Comparison of ENCODE assay signal across 8 cellular contexts in genomic region chr6:33787336-33787953, GRCh38. TPM values are rescaled to one million over a fixed set of nuclear protein-coding genes. Genes with fewer than 3 reads are reported as not detected.
DNase-seq lines count a peak whose midpoint lies in the region; ATAC-seq, FAIRE-seq and TF ChIP-seq lines count a peak whose summit lies in the region.

No MANE protein-coding gene starts in this region.

- H3K4ac ChIP-seq in mesenchymal stem cell (ENCODE audit: low read depth in 1 of 2, low read length in 2 of 2): no peak overlapping the region

- H3K4me3 ChIP-seq in A549 (peak overlapping the region; percentile 91), body of pancreas (peak overlapping the region in 1 of 2 donors; percentile 83), mesenchymal stem cell (ENCODE audit: insufficient read depth in 1 of 2, low read depth in 1 of 2, low read length in 2 of 2) (peak overlapping the region; percentile 84 to 93)

- 66% methylated on average over 7 of the region's 7 CpGs for WGBS in A549 (ENCODE audit: missing lambda C conversion rate)
- WGBS in body of pancreas, 2 donors: 14 to 23% methylated on average over 6 to 7 of the region's 7 CpGs
- 58% methylated on average over 5 of the region's 7 CpGs for WGBS in mesenchymal stem cell

- no peak for ATAC-seq in A549
- ATAC-seq in body of pancreas: no peak
- no peak for ATAC-seq in HG03432 (IDR thresholded peaks at IDR 0.05; ENCODE audit: unreplicated experiment)
- no peak for ATAC-seq in GM21381 (IDR thresholded peaks at IDR 0.05; ENCODE audit: unreplicated experiment)
- ATAC-seq in GM21723 (IDR thresholded peaks at IDR 0.05; ENCODE audit: unreplicated experiment): no peak

- intact Hi-C loops in body of pancreas (cut with DNase I): no loop called here

- peaks cover 28% of the 10 kb centered on the region for H3K79me1 ChIP-seq in mesenchymal stem cell (replicated peaks; ENCODE audit: low read length, poor library complexity, severe bottlenecking)

- POLR2A ChIA-PET in A549 (lab: Yijun Ruan, JAX): interaction anchor here (2.0 kb wide), 1 partner anchor 53 kb away, joined by 9 read pairs; no protein-coding TSS in a partner anchor

- no peak for DNase-seq in A549 (ENCODE audit: low read depth in 1 of 2, low spot score in 1 of 2)
- peak; percentile 27 for DNase-seq in HPDE6-E6E7 (ENCODE audit: extremely low spot score)
- DNase-seq in body of pancreas: no peak
- DNase-seq in mesenchymal stem cell: peak; percentile 42
- DNase-seq in NCI-H1048 (lab: John Stamatoyannopoulos, UW): no peak

- H2AFZ ChIP-seq in mesenchymal stem cell (ENCODE audit: low read depth, low read length): no peak overlapping the region

- TF ChIP-seq POLR2A in A549 (IDR thresholded peaks at IDR 0.05; ENCODE audit: low read length): no peak
- no peak for TF ChIP-seq POLR2A in body of pancreas (IDR thresholded peaks at IDR 0.05)

- H2BK5ac ChIP-seq in mesenchymal stem cell (ENCODE audit: low read depth, low read length, poor library complexity, severe bottlenecking): peak overlapping the region; percentile 31

- CTCF ChIA-PET in A549 (lab: Yijun Ruan, JAX): interaction anchor here (1.1 to 3.6 kb wide), 7 partner anchors 10 to 376 kb away, joined by 3 to 16 read pairs (median 4); no protein-coding TSS in a partner anchor

- peak overlapping the region; percentile 94 for H3K9ac ChIP-seq in mesenchymal stem cell (ENCODE audit: low read length)

- H3K9me3 ChIP-seq in A549: no peaks in the 10 kb centered on the region
- no peaks in the 10 kb centered on the region for H3K9me3 ChIP-seq in body of pancreas
- H3K9me3 ChIP-seq in mesenchymal stem cell (ENCODE audit: control insufficient read depth, low read length): no peaks in the 10 kb centered on the region

- H3K18ac ChIP-seq in mesenchymal stem cell (ENCODE audit: low read depth in 1 of 2, low read length in 2 of 2): peak overlapping the region in 1 of 2 experiments; percentile 99

- H3K14ac ChIP-seq in mesenchymal stem cell (ENCODE audit: low read length in 2 of 2): no peak overlapping the region

- H3K4me2 ChIP-seq in A549 (peak overlapping the region; percentile 90), mesenchymal stem cell (ENCODE audit: low read length, poor library complexity, severe bottlenecking) (peak overlapping the region; percentile 66)

- peaks cover 24% of the 10 kb centered on the region for H3K4me1 ChIP-seq in A549
- peaks cover 38% of the 10 kb centered on the region for H3K4me1 ChIP-seq in body of pancreas
- H3K4me1 ChIP-seq in mesenchymal stem cell (ENCODE audit: control insufficient read depth, insufficient read depth, low read depth, low read length): peaks cover 29% of the 10 kb centered on the region

- H2BK12ac ChIP-seq in mesenchymal stem cell (ENCODE audit: low read length in 2 of 2): no peak overlapping the region

- H3K27ac ChIP-seq in A549: peak overlapping the region; percentile 94 to 99
- peak overlapping the region in 3 of 4 donors; percentile 86 to 94 (median 91) for H3K27ac ChIP-seq in body of pancreas
- H3K27ac ChIP-seq in mesenchymal stem cell (ENCODE audit: low read length, poor library complexity, severe bottlenecking): peak overlapping the region; percentile 71

- FAIRE-seq in A549 (lab: Jason Lieb, UNC): no peak

- H2BK15ac ChIP-seq in mesenchymal stem cell (ENCODE audit: low read depth, poor library complexity, severe bottlenecking): no peak overlapping the region

- no peak for TF ChIP-seq RAD21 in A549 (conservative IDR thresholded peaks at IDR 0.05 in 1 of 2, IDR thresholded peaks at IDR 0.05 in 1 of 2)

- H4K91ac ChIP-seq in mesenchymal stem cell (ENCODE audit: low read length): no peak overlapping the region

- H3K23ac ChIP-seq in mesenchymal stem cell (ENCODE audit: low read length in 2 of 2): no peak overlapping the region

- H3K27me3 ChIP-seq in body of pancreas (no peaks in the 10 kb centered on the region), mesenchymal stem cell (ENCODE audit: control insufficient read depth in 1 of 2, insufficient read depth in 1 of 2, low read length in 2 of 2) (peaks cover 0 to under 1% of the 10 kb centered on the region in 2 experiments)

- H3K36me3 ChIP-seq in body of pancreas (replicated peaks in 1 of 2; ENCODE audit: insufficient read depth in 1 of 2, low read depth in 2 of 2) (peaks cover 8 to 15% of the 10 kb centered on the region in 2 donors), mesenchymal stem cell (ENCODE audit: control insufficient read depth in 1 of 2, insufficient read depth in 2 of 2, low read depth in 1 of 2, low read length in 2 of 2) (peaks cover 30 to 35% of the 10 kb centered on the region in 2 experiments)

- TF ChIP-seq EP300 in A549 (IDR thresholded peaks at IDR 0.05): no peak

- no peak overlapping the region for H2BK120ac ChIP-seq in mesenchymal stem cell (ENCODE audit: low read depth, low read length)

- TF ChIP-seq CTCF in A549 (IDR thresholded peaks at IDR 0.05): no peak
- no peak for TF ChIP-seq CTCF in body of pancreas (IDR thresholded peaks at IDR 0.05)

- no peak overlapping the region for H4K8ac ChIP-seq in mesenchymal stem cell (ENCODE audit: low read length)

- H2AK5ac ChIP-seq in mesenchymal stem cell (ENCODE audit: low read length, severe bottlenecking): peak overlapping the region; percentile 13

TF ChIP-seq in A549, 52 proteins besides CTCF, POLR2A, EP300 and RAD21 (continues in another document):
- TF ChIP-seq KDM5A (IDR thresholded peaks at IDR 0.05): no peak
- no peak for TF ChIP-seq USF2 (IDR thresholded peaks at IDR 0.05)
- no peak for TF ChIP-seq HMGXB4 (CRISPR knock-in tag; IDR thresholded peaks at IDR 0.05; ENCODE audit: borderline replicate concordance)
- no peak for TF ChIP-seq FOSB (CRISPR knock-in tag; IDR thresholded peaks at IDR 0.05)
- no peak for TF ChIP-seq E2F6 (IDR thresholded peaks at IDR 0.05; ENCODE audit: borderline replicate concordance, low read depth)
- no peak for TF ChIP-seq MAX (IDR thresholded peaks at IDR 0.05)

RNA-seq across cellular contexts. Expression of gene LEMD2, which starts 1.5 kb away (rescaled TPM):
- polyA plus RNA-seq in A549 (2011; rRNA removed) (43.2 and 53.0 TPM in 2 replicates), A549 (2017; fragmentation: RNase III; extraction: RNeasy Plus Mini Kit Qiagen cat#74134 plus additional on column Dnase treatment) (44.1 to 48.8 TPM (median 48.3 TPM) in 3 replicates)
- 32.8 and 35.7 TPM in 2 replicates for polyA plus RNA-seq in A549 (2012; cell fraction: cytosol; rRNA removed)
- 64.8 and 72.6 TPM in 2 replicates for polyA plus RNA-seq in A549 (2012; cell fraction: nucleus; rRNA removed)
- polyA minus RNA-seq in A549 (2011; rRNA and poly(A)+ RNA removed): 40.6 and 49.4 TPM in 2 replicates
- total RNA-seq in body of pancreas: 10 to 100 TPM; 32.7 to 48.8 TPM
- polyA plus RNA-seq in mesenchymal stem cell (2013, experiment 1 of 2): 37.2 TPM
- 35.9 TPM for polyA plus RNA-seq in mesenchymal stem cell (2013, experiment 2 of 2)

RNA-seq across cellular contexts. Expression of gene MLN, which starts 16.4 kb away (rescaled TPM):
- polyA plus RNA-seq in A549 (2011; rRNA removed) (not detected in 2 replicates), A549 (2017; fragmentation: RNase III; extraction: RNeasy Plus Mini Kit Qiagen cat#74134 plus additional on column Dnase treatment) (not detected in 3 replicates)
- not detected in 2 replicates for polyA plus RNA-seq in A549 (2012; cell fraction: cytosol; rRNA removed)
- not detected in 2 replicates for polyA plus RNA-seq in A549 (2012; cell fraction: nucleus; rRNA removed)
- not detected in 2 replicates for polyA minus RNA-seq in A549 (2011; rRNA and poly(A)+ RNA removed)
- total RNA-seq in body of pancreas: not detected
- not detected for polyA plus RNA-seq in mesenchymal stem cell (2013, experiment 1 of 2)
- polyA plus RNA-seq in mesenchymal stem cell (2013, experiment 2 of 2): not detected

RNA-seq across cellular contexts. Expression of gene IP6K3, which starts 40.7 kb away (rescaled TPM):
- polyA plus RNA-seq in A549 (2011; rRNA removed): 0.11 and 0.12 TPM in 2 replicates
- 0.04 and 0.05 TPM in 2 replicates for polyA plus RNA-seq in A549 (2012; cell fraction: cytosol; rRNA removed)
- polyA plus RNA-seq in A549 (2012; cell fraction: nucleus; rRNA removed): 0.08 and 0.12 TPM in 2 replicates
- 0.03 to 0.20 TPM (median 0.07 TPM) in 3 replicates for polyA plus RNA-seq in A549 (2017; fragmentation: RNase III; extraction: RNeasy Plus Mini Kit Qiagen cat#74134 plus additional on column Dnase treatment)
- not detected in 2 replicates for polyA minus RNA-seq in A549 (2011; rRNA and poly(A)+ RNA removed)
- not detected for total RNA-seq in body of pancreas
- polyA plus RNA-seq in mesenchymal stem cell (2013, experiment 1 of 2): 6.7 TPM
- polyA plus RNA-seq in mesenchymal stem cell (2013, experiment 2 of 2): 6.5 TPM

Comparison
In these comparisons a context has a peak if more than half of its experiments do, and no peak if none do; other contexts are left out.
1. DNase-seq: peak in HPDE6-E6E7 (single experiment) and mesenchymal stem cell (single experiment); none in A549 (0 of 2), body of pancreas (0 of 4) and NCI-H1048 (single experiment).
2. Peak in every context shown above with its lines, with median percentiles within 50 percentile points of each other: H3K27ac ChIP-seq.